ENCODE assay signal across 1 cellular context in the genomic region with DNA sequence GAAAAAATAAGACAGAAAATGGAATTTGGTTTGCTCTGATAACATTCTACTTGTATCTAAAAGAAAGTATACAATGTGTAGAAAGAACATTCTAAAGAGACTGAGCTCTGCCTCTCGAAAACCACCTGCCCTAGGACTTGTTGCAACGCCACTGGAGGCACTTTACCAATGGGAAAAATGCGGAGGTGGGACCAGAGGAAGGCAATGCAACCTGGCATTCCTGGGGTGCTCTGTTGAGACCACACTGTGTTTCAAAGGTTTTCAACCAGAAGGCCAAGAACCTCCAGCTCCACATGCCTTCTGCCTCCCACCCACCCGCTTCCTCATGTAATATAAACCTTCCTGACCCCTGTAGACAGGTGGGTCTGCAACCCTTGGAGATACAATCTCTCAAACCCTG.
TF ChIP-seq lines count a peak whose summit lies in the region.

No MANE protein-coding gene starts in this region.

TF ChIP-seq in GM23338, 12 proteins besides CTCF, POLR2A, EP300 and RAD21 (continued from another document):
- TF ChIP-seq, protein P1, sequence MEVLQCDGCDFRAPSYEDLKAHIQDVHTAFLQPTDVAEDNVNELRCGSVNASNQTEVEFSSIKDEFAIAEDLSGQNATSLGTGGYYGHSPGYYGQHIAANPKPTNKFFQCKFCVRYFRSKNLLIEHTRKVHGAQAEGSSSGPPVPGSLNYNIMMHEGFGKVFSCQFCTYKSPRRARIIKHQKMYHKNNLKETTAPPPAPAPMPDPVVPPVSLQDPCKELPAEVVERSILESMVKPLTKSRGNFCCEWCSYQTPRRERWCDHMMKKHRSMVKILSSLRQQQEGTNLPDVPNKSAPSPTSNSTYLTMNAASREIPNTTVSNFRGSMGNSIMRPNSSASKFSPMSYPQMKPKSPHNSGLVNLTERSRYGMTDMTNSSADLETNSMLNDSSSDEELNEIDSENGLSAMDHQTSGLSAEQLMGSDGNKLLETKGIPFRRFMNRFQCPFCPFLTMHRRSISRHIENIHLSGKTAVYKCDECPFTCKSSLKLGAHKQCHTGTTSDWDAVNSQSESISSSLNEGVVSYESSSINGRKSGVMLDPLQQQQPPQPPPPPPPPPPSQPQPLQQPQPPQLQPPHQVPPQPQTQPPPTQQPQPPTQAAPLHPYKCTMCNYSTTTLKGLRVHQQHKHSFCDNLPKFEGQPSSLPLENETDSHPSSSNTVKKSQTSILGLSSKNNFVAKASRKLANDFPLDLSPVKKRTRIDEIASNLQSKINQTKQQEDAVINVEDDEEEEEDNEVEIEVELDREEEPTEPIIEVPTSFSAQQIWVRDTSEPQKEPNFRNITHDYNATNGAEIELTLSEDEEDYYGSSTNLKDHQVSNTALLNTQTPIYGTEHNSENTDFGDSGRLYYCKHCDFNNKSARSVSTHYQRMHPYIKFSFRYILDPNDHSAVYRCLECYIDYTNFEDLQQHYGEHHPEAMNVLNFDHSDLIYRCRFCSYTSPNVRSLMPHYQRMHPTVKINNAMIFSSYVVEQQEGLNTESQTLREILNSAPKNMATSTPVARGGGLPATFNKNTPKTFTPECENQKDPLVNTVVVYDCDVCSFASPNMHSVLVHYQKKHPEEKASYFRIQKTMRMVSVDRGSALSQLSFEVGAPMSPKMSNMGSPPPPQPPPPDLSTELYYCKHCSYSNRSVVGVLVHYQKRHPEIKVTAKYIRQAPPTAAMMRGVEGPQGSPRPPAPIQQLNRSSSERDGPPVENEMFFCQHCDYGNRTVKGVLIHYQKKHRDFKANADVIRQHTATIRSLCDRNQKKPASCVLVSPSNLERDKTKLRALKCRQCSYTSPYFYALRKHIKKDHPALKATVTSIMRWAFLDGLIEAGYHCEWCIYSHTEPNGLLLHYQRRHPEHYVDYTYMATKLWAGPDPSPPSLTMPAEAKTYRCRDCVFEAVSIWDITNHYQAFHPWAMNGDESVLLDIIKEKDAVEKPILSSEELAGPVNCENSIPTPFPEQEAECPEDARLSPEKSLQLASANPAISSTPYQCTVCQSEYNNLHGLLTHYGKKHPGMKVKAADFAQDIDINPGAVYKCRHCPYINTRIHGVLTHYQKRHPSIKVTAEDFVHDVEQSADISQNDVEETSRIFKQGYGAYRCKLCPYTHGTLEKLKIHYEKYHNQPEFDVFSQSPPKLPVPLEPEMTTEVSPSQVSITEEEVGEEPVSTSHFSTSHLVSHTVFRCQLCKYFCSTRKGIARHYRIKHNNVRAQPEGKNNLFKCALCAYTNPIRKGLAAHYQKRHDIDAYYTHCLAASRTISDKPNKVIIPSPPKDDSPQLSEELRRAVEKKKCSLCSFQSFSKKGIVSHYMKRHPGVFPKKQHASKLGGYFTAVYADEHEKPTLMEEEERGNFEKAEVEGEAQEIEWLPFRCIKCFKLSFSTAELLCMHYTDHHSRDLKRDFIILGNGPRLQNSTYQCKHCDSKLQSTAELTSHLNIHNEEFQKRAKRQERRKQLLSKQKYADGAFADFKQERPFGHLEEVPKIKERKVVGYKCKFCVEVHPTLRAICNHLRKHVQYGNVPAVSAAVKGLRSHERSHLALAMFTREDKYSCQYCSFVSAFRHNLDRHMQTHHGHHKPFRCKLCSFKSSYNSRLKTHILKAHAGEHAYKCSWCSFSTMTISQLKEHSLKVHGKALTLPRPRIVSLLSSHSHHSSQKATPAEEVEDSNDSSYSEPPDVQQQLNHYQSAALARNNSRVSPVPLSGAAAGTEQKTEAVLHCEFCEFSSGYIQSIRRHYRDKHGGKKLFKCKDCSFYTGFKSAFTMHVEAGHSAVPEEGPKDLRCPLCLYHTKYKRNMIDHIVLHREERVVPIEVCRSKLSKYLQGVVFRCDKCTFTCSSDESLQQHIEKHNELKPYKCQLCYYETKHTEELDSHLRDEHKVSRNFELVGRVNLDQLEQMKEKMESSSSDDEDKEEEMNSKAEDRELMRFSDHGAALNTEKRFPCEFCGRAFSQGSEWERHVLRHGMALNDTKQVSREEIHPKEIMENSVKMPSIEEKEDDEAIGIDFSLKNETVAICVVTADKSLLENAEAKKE (CRISPR knock-in tag; IDR thresholded peaks at IDR 0.05) = no peak
- TF ChIP-seq, protein P2, sequence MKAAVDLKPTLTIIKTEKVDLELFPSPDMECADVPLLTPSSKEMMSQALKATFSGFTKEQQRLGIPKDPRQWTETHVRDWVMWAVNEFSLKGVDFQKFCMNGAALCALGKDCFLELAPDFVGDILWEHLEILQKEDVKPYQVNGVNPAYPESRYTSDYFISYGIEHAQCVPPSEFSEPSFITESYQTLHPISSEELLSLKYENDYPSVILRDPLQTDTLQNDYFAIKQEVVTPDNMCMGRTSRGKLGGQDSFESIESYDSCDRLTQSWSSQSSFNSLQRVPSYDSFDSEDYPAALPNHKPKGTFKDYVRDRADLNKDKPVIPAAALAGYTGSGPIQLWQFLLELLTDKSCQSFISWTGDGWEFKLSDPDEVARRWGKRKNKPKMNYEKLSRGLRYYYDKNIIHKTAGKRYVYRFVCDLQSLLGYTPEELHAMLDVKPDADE (IDR thresholded peaks at IDR 0.05) = no peak
- TF ChIP-seq POLR2AphosphoS5 (IDR thresholded peaks at IDR 0.05; ENCODE audit: low read depth) (no peak), EZH2phosphoT487 (IDR thresholded peaks at IDR 0.05; ENCODE audit: unreplicated experiment) (no peak), JUNB (IDR thresholded peaks at IDR 0.05; ENCODE audit: unreplicated experiment) (no peak)
TF ChIP-seq in GM23338: peak in this region for 0.
